18 cellular contexts compared by ENCODE assay signal in the genomic region with DNA sequence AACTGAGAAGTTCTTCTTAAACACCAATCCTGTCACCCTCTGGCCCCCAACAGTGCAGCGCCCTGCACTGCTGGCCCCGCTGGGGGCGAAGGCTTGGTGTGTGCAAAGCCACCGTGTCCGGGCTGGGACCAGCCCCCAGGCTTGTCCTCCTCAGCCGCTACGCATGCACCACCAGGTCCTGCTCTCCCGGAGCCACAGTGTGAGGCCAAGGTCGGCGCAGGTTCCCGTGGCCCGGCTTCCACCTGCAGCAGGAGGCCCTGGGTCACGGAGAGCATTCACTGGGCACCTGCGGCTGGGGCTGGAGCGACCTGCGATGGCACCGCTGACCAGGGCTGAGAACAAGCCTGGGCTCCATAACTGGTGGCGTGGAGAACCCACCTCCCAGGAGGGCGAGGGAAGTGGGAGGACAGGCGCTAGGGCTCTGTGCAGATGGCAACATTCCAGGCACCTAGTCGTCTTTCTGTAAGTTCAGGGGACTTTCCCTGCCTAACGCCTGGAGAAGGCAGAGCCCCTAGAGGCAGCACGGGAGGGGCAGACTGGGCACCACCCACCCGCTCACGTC.
DNase-seq lines count a peak whose midpoint lies in the region; ATAC-seq lines count a peak whose summit lies in the region.
"Had no signal": no experiment of that assay in that cellular context is flagged by ENCODE, and none has a peak within 500 bp of the region (broad histone marks: within the 10 kb centered on the region; RNA-seq: fewer than 3 reads in every experiment).

No MANE protein-coding gene starts in this region.

- DNase-seq in T-helper 1 cell = no peak
- DNase-seq in H7 = peak; percentile 67
- DNase-seq in effector memory CD4-positive, alpha-beta T cell = no peak
- DNase-seq in neuronal stem cell (ENCODE audit: low spot score) = no peak
- no peak for DNase-seq in NCI-H187 (lab: John Stamatoyannopoulos, UW)
- no peak for DNase-seq in activated T-cell treated with anti-CD3 and anti-CD28 coated beads, Interleukin-2, amount 50 U/mL, for 48 hours
- DNase-seq: activated CD4-positive, alpha-beta T cell treated with anti-CD3 and anti-CD28 coated beads for 36 hours; activated T-cell treated with anti-CD3 and anti-CD28 coated beads, Interleukin-2, amount 50 U/mL, for 72 hours; dermis blood vessel endothelial cell; left colon; NCI-H226; PC-9; stimulated activated CD4-positive, alpha-beta T cell treated with anti-CD3 and anti-CD28 coated beads, Interleukin-4, amount 100 ng/mL, for 4 hours had no signal

- no peak overlapping the region for H2BK5ac ChIP-seq in neuronal stem cell (ENCODE audit: low read length)

- H3K27ac Mint-ChIP-seq in T-helper 1 cell treated with Interleukin-12 subunit alpha and Interleukin-12 subunit beta and Interleukin-4 antibody, amounts not matched to agents 30 μg/mL and 1 μg/mL, for 36 hours = peak overlapping the region; percentile 98

- H3K4me2 ChIP-seq in neuronal stem cell (ENCODE audit: insufficient read depth, low read length, poor library complexity, severe bottlenecking) = no peak overlapping the region
- H3K4me2 ChIP-seq: PC-9 had no signal

- H3K36me3 ChIP-seq in H7 (replicated peaks; ENCODE audit: control insufficient read depth, insufficient read depth, low read length) = no peaks in the 10 kb centered on the region
- H3K36me3 ChIP-seq in effector memory CD4-positive, alpha-beta T cell (ENCODE audit: control insufficient read depth, insufficient read depth, low read length) = peaks cover under 1% of the 10 kb centered on the region
- peaks cover 0 to 2% of the 10 kb centered on the region in 2 donors for H3K36me3 ChIP-seq in neuronal stem cell (replicated peaks in 1 of 2; ENCODE audit: control insufficient read depth in 2 of 2, insufficient read depth in 2 of 2, low read length in 2 of 2)

- no peak overlapping the region for H2AFZ ChIP-seq in neuronal stem cell (ENCODE audit: low read length)
- H2AFZ ChIP-seq: PC-9 had no signal

- no peak overlapping the region for H4K91ac ChIP-seq in neuronal stem cell (ENCODE audit: low read depth, low read length, poor library complexity)

- no peak overlapping the region for H3K9ac ChIP-seq in neuronal stem cell (ENCODE audit: low read depth, low read length, poor library complexity)

- H2AK5ac ChIP-seq in neuronal stem cell (ENCODE audit: low read depth, low read length) = peak overlapping the region; percentile 97

- no peak overlapping the region for H2BK15ac ChIP-seq in neuronal stem cell (ENCODE audit: low read length)

- WGBS in neuronal stem cell (ENCODE audit: extremely low coverage in 2 of 2, insufficient read length in 2 of 2, insufficient replicate concordance in 1 of 2), 2 donors = no CpG with 5 or more reads among the region's 25 CpGs

- no peak overlapping the region for H2BK12ac ChIP-seq in neuronal stem cell (ENCODE audit: low read length)

- H3K4me3 ChIP-seq in H7 (ENCODE audit: insufficient read depth, low read depth, low read length) = no peak overlapping the region
- no peak overlapping the region for H3K4me3 ChIP-seq in effector memory CD4-positive, alpha-beta T cell (ENCODE audit: insufficient read depth, low read depth, low read length, poor library complexity, severe bottlenecking)
- H3K4me3 ChIP-seq in neuronal stem cell (ENCODE audit: low read length in 2 of 2) = no peak overlapping the region
- H3K4me3 ChIP-seq: esophagus muscularis mucosa, PC-9, upper lobe of left lung had no signal

- H3K4me1 Mint-ChIP-seq in T-helper 1 cell treated with Interleukin-12 subunit alpha and Interleukin-12 subunit beta and Interleukin-4 antibody, amounts not matched to agents 30 μg/mL and 1 μg/mL, for 36 hours (ENCODE audit: low read depth) = peaks cover 45% of the 10 kb centered on the region

- H3K14ac ChIP-seq in neuronal stem cell (ENCODE audit: low read length) = peak overlapping the region; percentile 66

- H3K36me3 Mint-ChIP-seq in T-helper 1 cell treated with Interleukin-12 subunit alpha and Interleukin-12 subunit beta and Interleukin-4 antibody, amounts not matched to agents 30 μg/mL and 1 μg/mL, for 36 hours (ENCODE audit: low read depth) = peaks cover 12% of the 10 kb centered on the region

- H3K79me1 ChIP-seq in neuronal stem cell (ENCODE audit: low read depth, low read length) = peaks cover 17% of the 10 kb centered on the region

- peak overlapping the region; percentile 44 for H3K23ac ChIP-seq in neuronal stem cell (ENCODE audit: low read depth, low read length, poor library complexity)

- no peaks in the 10 kb centered on the region for H3K27me3 Mint-ChIP-seq in T-helper 1 cell treated with Interleukin-12 subunit alpha and Interleukin-12 subunit beta and Interleukin-4 antibody, amounts not matched to agents 30 μg/mL and 1 μg/mL, for 36 hours (ENCODE audit: low read depth)
- H3K27me3 Mint-ChIP-seq: activated CD4-positive, alpha-beta T cell treated with anti-CD3 and anti-CD28 coated beads for 36 hours had no signal

- ATAC-seq in HG03025 (IDR thresholded peaks at IDR 0.05; ENCODE audit: low FRiP score, unreplicated experiment) = no peak
- ATAC-seq: left colon had no signal

- H3K9me3 Mint-ChIP-seq in T-helper 1 cell treated with Interleukin-12 subunit alpha and Interleukin-12 subunit beta and Interleukin-4 antibody, amounts not matched to agents 30 μg/mL and 1 μg/mL, for 36 hours = no peaks in the 10 kb centered on the region
- H3K9me3 Mint-ChIP-seq: activated T-cell treated with anti-CD3 and anti-CD28 coated beads, Interleukin-2, amount 50 U/mL, for 72 hours had no signal

- H3K18ac ChIP-seq in neuronal stem cell (ENCODE audit: low read length) = peak overlapping the region; percentile 54

- no peak overlapping the region for H3K4ac ChIP-seq in neuronal stem cell (ENCODE audit: low read length)

- peak overlapping the region; percentile 7 for H3K4me3 Mint-ChIP-seq in T-helper 1 cell treated with Interleukin-12 subunit alpha and Interleukin-12 subunit beta and Interleukin-4 antibody, amounts not matched to agents 30 μg/mL and 1 μg/mL, for 36 hours
- H3K4me3 Mint-ChIP-seq: neural crest cell had no signal

- no peak overlapping the region for H2BK120ac ChIP-seq in neuronal stem cell (ENCODE audit: low read depth, low read length)

- H3K9me3 ChIP-seq in effector memory CD4-positive, alpha-beta T cell (ENCODE audit: control insufficient read depth, low read length) = no peaks in the 10 kb centered on the region
- H3K9me3 ChIP-seq in neuronal stem cell (replicated peaks in 1 of 2; ENCODE audit: control insufficient read depth in 2 of 2, insufficient read depth in 1 of 2, low read depth in 1 of 2, low read length in 2 of 2) = peaks cover 10 to 13% of the 10 kb centered on the region in 2 donors
- H3K9me3 ChIP-seq: esophagus muscularis mucosa, upper lobe of left lung had no signal

- peak overlapping the region; percentile 91 for H3K27ac ChIP-seq in effector memory CD4-positive, alpha-beta T cell (ENCODE audit: insufficient read depth, low read length, poor library complexity, severe bottlenecking)
- H3K27ac ChIP-seq in neuronal stem cell (replicated peaks; ENCODE audit: low read length) = no peak overlapping the region
- H3K27ac ChIP-seq: PC-9 had no signal

- H3K4me1 ChIP-seq in effector memory CD4-positive, alpha-beta T cell (ENCODE audit: control insufficient read depth, insufficient read depth, low read length, poor library complexity, severe bottlenecking) = peaks cover 43% of the 10 kb centered on the region
- peaks cover 11 to 20% of the 10 kb centered on the region in 2 donors for H3K4me1 ChIP-seq in neuronal stem cell (ENCODE audit: control insufficient read depth in 2 of 2, insufficient read depth in 1 of 2, low read depth in 1 of 2, low read length in 2 of 2)

- H3K27me3 ChIP-seq in H7 (ENCODE audit: control insufficient read depth, insufficient read depth, low read length) (no peaks in the 10 kb centered on the region), neuronal stem cell (ENCODE audit: control insufficient read depth in 3 of 3, insufficient read depth in 3 of 3, low read depth in 1 of 3, low read length in 3 of 3) (no peaks in the 10 kb centered on the region)
- no peaks in the 10 kb centered on the region for H3K27me3 ChIP-seq in effector memory CD4-positive, alpha-beta T cell (replicated peaks; ENCODE audit: control insufficient read depth, insufficient read depth, low read length, poor library complexity, severe bottlenecking)
- H3K27me3 ChIP-seq: esophagus muscularis mucosa, upper lobe of left lung had no signal

- no peak overlapping the region for H4K8ac ChIP-seq in neuronal stem cell (ENCODE audit: low read depth, low read length)
